22 cellular contexts compared by ENCODE assay signal in genomic region chr19:38879400-38879751, GRCh38. TPM values are rescaled to one million over a fixed set of nuclear protein-coding genes. Genes with fewer than 3 reads are reported as not detected.
A peak's percentile ranks its signal among the peaks of the same experiment; 100 is the strongest.
DNase-seq lines count a peak whose midpoint lies in the region; ATAC-seq and TF ChIP-seq lines count a peak whose summit lies in the region.
"Had no signal": no experiment of that assay in that cellular context is flagged by ENCODE, and none has a peak within 500 bp of the region (broad histone marks: within the 10 kb centered on the region; RNA-seq: fewer than 3 reads in every experiment).

No MANE protein-coding gene starts in this region.

- peaks cover 16% of the 10 kb centered on the region for H3K36me3 Mint-ChIP-seq in activated CD4-positive, alpha-beta T cell treated with anti-CD3 and anti-CD28 coated beads, Interleukin-2, amount 10 ng/mL, durations not matched to agents 7 days and 5 days (ENCODE audit: low read depth)
- H3K36me3 Mint-ChIP-seq in activated CD4-positive, alpha-beta T cell treated with anti-CD3 and anti-CD28 coated beads, Interleukin-2, amount 10 ng/mL, durations not matched to agents 24 days and 14 days (ENCODE audit: low read depth), result peaks cover 17% of the 10 kb centered on the region
- H3K36me3 Mint-ChIP-seq in activated CD8-positive, alpha-beta T cell treated with anti-CD3 and anti-CD28 coated beads, Interleukin-2, amount 10 ng/mL, durations not matched to agents 7 days and 5 days (ENCODE audit: low read depth), result peaks cover 18% of the 10 kb centered on the region

- H3K27me3 Mint-ChIP-seq in activated CD4-positive, alpha-beta T cell treated with anti-CD3 and anti-CD28 coated beads, Interleukin-2, amount 10 ng/mL, durations not matched to agents 7 days and 5 days, result no peaks in the 10 kb centered on the region
- no peaks in the 10 kb centered on the region for H3K27me3 Mint-ChIP-seq in activated CD4-positive, alpha-beta T cell treated with anti-CD3 and anti-CD28 coated beads, Interleukin-2, amount 10 ng/mL, durations not matched to agents 24 days and 14 days
- no peaks in the 10 kb centered on the region for H3K27me3 Mint-ChIP-seq in activated CD8-positive, alpha-beta T cell treated with anti-CD3 and anti-CD28 coated beads, Interleukin-2, amount 10 ng/mL, durations not matched to agents 7 days and 5 days (ENCODE audit: low read depth)

- WGBS in neuronal stem cell (ENCODE audit: extremely low coverage in 2 of 2, insufficient read length in 2 of 2, insufficient replicate concordance in 1 of 2), 2 donors, result no CpG with 5 or more reads among the region's 11 CpGs

- H2BK5ac ChIP-seq in neuronal stem cell (ENCODE audit: low read length), result no peak overlapping the region

- peaks cover 38% of the 10 kb centered on the region for H3K4me1 Mint-ChIP-seq in activated CD4-positive, alpha-beta T cell treated with anti-CD3 and anti-CD28 coated beads, Interleukin-2, amount 10 ng/mL, durations not matched to agents 7 days and 5 days
- H3K4me1 Mint-ChIP-seq in activated CD4-positive, alpha-beta T cell treated with anti-CD3 and anti-CD28 coated beads, Interleukin-2, amount 10 ng/mL, durations not matched to agents 24 days and 14 days, result peaks cover 24% of the 10 kb centered on the region
- peaks cover 33% of the 10 kb centered on the region for H3K4me1 Mint-ChIP-seq in activated CD8-positive, alpha-beta T cell treated with anti-CD3 and anti-CD28 coated beads, Interleukin-2, amount 10 ng/mL, durations not matched to agents 7 days and 5 days (ENCODE audit: low read depth)

- peak overlapping the region; percentile 2 for H3K14ac ChIP-seq in neuronal stem cell (ENCODE audit: low read length)

- peak overlapping the region; percentile 65 for H4K8ac ChIP-seq in neuronal stem cell (ENCODE audit: low read depth, low read length)

- H2AFZ ChIP-seq in neuronal stem cell (ENCODE audit: low read length), result no peak overlapping the region
- H2AFZ ChIP-seq: GM23338 had no signal

- no peak overlapping the region for H3K18ac ChIP-seq in neuronal stem cell (ENCODE audit: low read length)

- no peak overlapping the region for H3K9ac ChIP-seq in neuronal stem cell (ENCODE audit: low read depth, low read length, poor library complexity)

- H3K9me3 ChIP-seq in KOPT-K1 (ENCODE audit: insufficient read depth, low read length, poor library complexity, severe bottlenecking), result no peaks in the 10 kb centered on the region
- no peaks in the 10 kb centered on the region for H3K9me3 ChIP-seq in neuronal stem cell (replicated peaks in 1 of 2; ENCODE audit: control insufficient read depth in 2 of 2, insufficient read depth in 1 of 2, low read depth in 1 of 2, low read length in 2 of 2)
- no peaks in the 10 kb centered on the region for H3K9me3 ChIP-seq in right atrium auricular region
- H3K9me3 ChIP-seq: A549, esophagus squamous epithelium, vagina had no signal

- no peak for ATAC-seq in activated CD8-positive, alpha-beta T cell treated with anti-CD3 and anti-CD28 coated beads, Interleukin-2, amount 10 ng/mL, durations not matched to agents 7 days and 5 days
- ATAC-seq in HG03039 (IDR thresholded peaks at IDR 0.05; ENCODE audit: unreplicated experiment), result no peak
- ATAC-seq: right cardiac atrium had no signal

- H3K36me3 ChIP-seq in KOPT-K1 (ENCODE audit: insufficient read depth, low read length) (peaks cover 15% of the 10 kb centered on the region; the same call in 1 of the 2 replicates), neuronal stem cell (replicated peaks in 1 of 2; ENCODE audit: control insufficient read depth in 2 of 2, insufficient read depth in 2 of 2, low read length in 2 of 2) (no peaks in the 10 kb centered on the region), right atrium auricular region (peaks cover 33% of the 10 kb centered on the region)

- H3K27ac ChIP-seq in KOPT-K1 (ENCODE audit: low read depth, low read length, poor library complexity, severe bottlenecking), result peak overlapping the region; percentile 91
- H3K27ac ChIP-seq in neuronal stem cell (replicated peaks; ENCODE audit: low read length), result no peak overlapping the region
- H3K27ac ChIP-seq in right atrium auricular region, result no peak overlapping the region
- H3K27ac ChIP-seq: A549, brain microvascular endothelial cell had no signal

- H3K4me3 Mint-ChIP-seq in activated CD4-positive, alpha-beta T cell treated with anti-CD3 and anti-CD28 coated beads, Interleukin-2, amount 10 ng/mL, durations not matched to agents 7 days and 5 days, result peak overlapping the region; percentile 94
- no peak overlapping the region for H3K4me3 Mint-ChIP-seq in activated CD4-positive, alpha-beta T cell treated with anti-CD3 and anti-CD28 coated beads, Interleukin-2, amount 10 ng/mL, durations not matched to agents 24 days and 14 days
- H3K4me3 Mint-ChIP-seq in activated CD8-positive, alpha-beta T cell treated with anti-CD3 and anti-CD28 coated beads, Interleukin-2, amount 10 ng/mL, durations not matched to agents 7 days and 5 days, result peak overlapping the region; percentile 95
- H3K4me3 Mint-ChIP-seq: GM23338 had no signal

- H2BK12ac ChIP-seq in neuronal stem cell (ENCODE audit: low read length), result no peak overlapping the region

- H4K91ac ChIP-seq in neuronal stem cell (ENCODE audit: low read depth, low read length, poor library complexity), result no peak overlapping the region

- no peak overlapping the region for H3K4me3 ChIP-seq in neuronal stem cell (ENCODE audit: low read length in 2 of 2)
- no peak overlapping the region for H3K4me3 ChIP-seq in right atrium auricular region
- H3K4me3 ChIP-seq: A549, dorsolateral prefrontal cortex, esophagus squamous epithelium, GM23338, vagina had no signal

- H3K79me1 ChIP-seq in neuronal stem cell (ENCODE audit: low read depth, low read length), result no peaks in the 10 kb centered on the region

- no peak overlapping the region for H3K23ac ChIP-seq in neuronal stem cell (ENCODE audit: low read depth, low read length, poor library complexity)

- H3K4me1 ChIP-seq in neuronal stem cell (ENCODE audit: control insufficient read depth in 2 of 2, insufficient read depth in 1 of 2, low read depth in 1 of 2, low read length in 2 of 2), result peaks cover 8 to 13% of the 10 kb centered on the region in 2 donors
- peaks cover 0 to 15% of the 10 kb centered on the region in 2 donors for H3K4me1 ChIP-seq in right atrium auricular region

- H3K9me3 Mint-ChIP-seq in activated CD4-positive, alpha-beta T cell treated with anti-CD3 and anti-CD28 coated beads, Interleukin-2, amount 10 ng/mL, durations not matched to agents 7 days and 5 days, result no peaks in the 10 kb centered on the region
- H3K9me3 Mint-ChIP-seq in activated CD4-positive, alpha-beta T cell treated with anti-CD3 and anti-CD28 coated beads, Interleukin-2, amount 10 ng/mL, durations not matched to agents 24 days and 14 days, result no peaks in the 10 kb centered on the region
- H3K9me3 Mint-ChIP-seq in activated CD8-positive, alpha-beta T cell treated with anti-CD3 and anti-CD28 coated beads, Interleukin-2, amount 10 ng/mL, durations not matched to agents 7 days and 5 days (ENCODE audit: insufficient read depth), result no peaks in the 10 kb centered on the region
- H3K9me3 Mint-ChIP-seq: GM23338 had no signal

- CTCF ChIA-PET in activated CD4-positive, alpha-beta T cell treated with anti-CD3 and anti-CD28 coated beads, Interleukin-2, amount 10 ng/mL, durations not matched to agents 7 days and 5 days (lab: Charles Lee), result interaction anchor here (0.5 to 6.0 kb wide), 9 partner anchors 8 to 477 kb away, joined by 3 to 30 read pairs (median 5); partner anchors contain the start of genes FAM98C, MRPS12 and SARS2
- CTCF ChIA-PET in activated CD8-positive, alpha-beta T cell treated with anti-CD3 and anti-CD28 coated beads, Interleukin-2, amount 10 ng/mL, durations not matched to agents 7 days and 5 days (lab: Charles Lee), result interaction anchor here (0.6 to 5.6 kb wide), 10 partner anchors 8 to 110 kb away, joined by 3 to 56 read pairs (median 8); partner anchors contain the start of genes MRPS12, NFKBIB and SARS2

- H2BK15ac ChIP-seq in neuronal stem cell (ENCODE audit: low read length), result no peak overlapping the region

- intact Hi-C loops in activated CD4-positive, alpha-beta T cell treated with anti-CD3 and anti-CD28 coated beads, Interleukin-2, amount 10 ng/mL, durations not matched to agents 24 days and 14 days (cut with micrococcal nuclease), result loop anchor here (5.0 kb wide), 1 partner anchor 47 kb away; the partner anchor contains the start of gene ECH1

- TF ChIP-seq CTCF in right atrium auricular region (IDR thresholded peaks at IDR 0.05), result no peak

- POLR2A ChIA-PET in activated CD4-positive, alpha-beta T cell treated with anti-CD3 and anti-CD28 coated beads, Interleukin-2, amount 10 ng/mL, durations not matched to agents 7 days and 5 days (lab: Charles Lee), result no interaction called here
- POLR2A ChIA-PET in activated CD8-positive, alpha-beta T cell treated with anti-CD3 and anti-CD28 coated beads, Interleukin-2, amount 10 ng/mL, durations not matched to agents 7 days and 5 days (lab: Charles Lee), result interaction anchor here (0.8 to 2.8 kb wide), 10 partner anchors 8 to 51 kb away, joined by 3 to 25 read pairs (median 7); partner anchors contain the start of genes ECH1, MRPS12, NFKBIB and SARS2

- DNase-seq in activated CD4-positive, alpha-beta T cell treated with anti-CD3 and anti-CD28 coated beads, Interleukin-2, amount 10 ng/mL, durations not matched to agents 7 days and 5 days, result no peak
- no peak for DNase-seq in activated CD4-positive, alpha-beta T cell treated with anti-CD3 and anti-CD28 coated beads, Interleukin-2, amount 10 ng/mL, durations not matched to agents 24 days and 14 days
- DNase-seq in activated CD8-positive, alpha-beta T cell treated with anti-CD3 and anti-CD28 coated beads, Interleukin-2, amount 10 ng/mL, durations not matched to agents 7 days and 5 days, result no peak
- DNase-seq in neuronal stem cell (ENCODE audit: low spot score) (no peak), AG08395 (ENCODE audit: low spot score) (no peak), right atrium auricular region (ENCODE audit: low spot score) (no peak)
- DNase-seq: activated CD8-positive, alpha-beta memory T cell treated with anti-CD3 and anti-CD28 coated beads for 24 hours; activated gamma-delta T cell; brain microvascular endothelial cell; dorsolateral prefrontal cortex; esophagus squamous epithelium; mesendoderm; NCI-H1436 treated with DMSO at 0.1 percent for 48 hours; NCI-H345; right cardiac atrium; SHP77 treated with DMSO at 0.1 percent for 48 hours had no signal

- H3K27me3 ChIP-seq in neuronal stem cell (ENCODE audit: control insufficient read depth in 3 of 3, insufficient read depth in 3 of 3, low read depth in 1 of 3, low read length in 3 of 3) (no peaks in the 10 kb centered on the region), right atrium auricular region (no peaks in the 10 kb centered on the region)
- H3K27me3 ChIP-seq: brain microvascular endothelial cell, dorsolateral prefrontal cortex, esophagus squamous epithelium, vagina had no signal

- peak overlapping the region; percentile 90 for H2AK5ac ChIP-seq in neuronal stem cell (ENCODE audit: low read depth, low read length)

- peak overlapping the region; percentile 98 for H3K27ac Mint-ChIP-seq in activated CD4-positive, alpha-beta T cell treated with anti-CD3 and anti-CD28 coated beads, Interleukin-2, amount 10 ng/mL, durations not matched to agents 7 days and 5 days
- H3K27ac Mint-ChIP-seq in activated CD4-positive, alpha-beta T cell treated with anti-CD3 and anti-CD28 coated beads, Interleukin-2, amount 10 ng/mL, durations not matched to agents 24 days and 14 days, result no peak overlapping the region
- peak overlapping the region; percentile 98 for H3K27ac Mint-ChIP-seq in activated CD8-positive, alpha-beta T cell treated with anti-CD3 and anti-CD28 coated beads, Interleukin-2, amount 10 ng/mL, durations not matched to agents 7 days and 5 days
- H3K27ac Mint-ChIP-seq: GM23338 had no signal

- peak overlapping the region; percentile 61 for H2BK120ac ChIP-seq in neuronal stem cell (ENCODE audit: low read depth, low read length)

- H3K4ac ChIP-seq in neuronal stem cell (ENCODE audit: low read length), result no peak overlapping the region

- no peak overlapping the region for H3K4me2 ChIP-seq in neuronal stem cell (ENCODE audit: insufficient read depth, low read length, poor library complexity, severe bottlenecking)
- H3K4me2 ChIP-seq: A549, GM23338 had no signal

RNA-seq across cellular contexts. Expression of gene RINL, which starts 1.3 kb away (rescaled TPM):
- total RNA-seq in activated CD4-positive, alpha-beta T cell treated with anti-CD3 and anti-CD28 coated beads, Interleukin-2, amount 10 ng/mL, durations not matched to agents 7 days and 5 days, result 10 to 100 TPM; 65.0 to 66.9 TPM
- total RNA-seq in activated CD4-positive, alpha-beta T cell treated with anti-CD3 and anti-CD28 coated beads, Interleukin-2, amount 10 ng/mL, durations not matched to agents 24 days and 14 days, result 62.7 and 68.9 TPM in 2 replicates
- total RNA-seq in activated CD8-positive, alpha-beta T cell treated with anti-CD3 and anti-CD28 coated beads, Interleukin-2, amount 10 ng/mL, durations not matched to agents 7 days and 5 days, result 10 to 100 TPM; 58.9 to 63.5 TPM
- polyA plus RNA-seq in neuronal stem cell (2013, experiment 1 of 2), result 6.6 TPM
- polyA plus RNA-seq in neuronal stem cell (2013, experiment 2 of 2), result 6.7 TPM
- total RNA-seq in right atrium auricular region, result 1 to 10 TPM; 3.3 to 5.5 TPM

RNA-seq across cellular contexts. Expression of gene SIRT2, which starts 20.0 kb away (rescaled TPM):
- total RNA-seq in activated CD4-positive, alpha-beta T cell treated with anti-CD3 and anti-CD28 coated beads, Interleukin-2, amount 10 ng/mL, durations not matched to agents 7 days and 5 days, result 10 to 100 TPM; 45.2 to 47.1 TPM
- 23.6 and 30.1 TPM in 2 replicates for total RNA-seq in activated CD4-positive, alpha-beta T cell treated with anti-CD3 and anti-CD28 coated beads, Interleukin-2, amount 10 ng/mL, durations not matched to agents 24 days and 14 days
- 10 to 100 TPM; 36.4 to 40.3 TPM for total RNA-seq in activated CD8-positive, alpha-beta T cell treated with anti-CD3 and anti-CD28 coated beads, Interleukin-2, amount 10 ng/mL, durations not matched to agents 7 days and 5 days
- 17.7 TPM for polyA plus RNA-seq in neuronal stem cell (2013, experiment 1 of 2)
- polyA plus RNA-seq in neuronal stem cell (2013, experiment 2 of 2), result 18.7 TPM
- total RNA-seq in right atrium auricular region, result 100 to 1,000 TPM in 1 of 2 donors, 10 to 100 TPM in 1; 91.5 to 170 TPM

RNA-seq across cellular contexts. Expression of gene NFKBIB, which starts 20.4 kb away (rescaled TPM):
- total RNA-seq in activated CD4-positive, alpha-beta T cell treated with anti-CD3 and anti-CD28 coated beads, Interleukin-2, amount 10 ng/mL, durations not matched to agents 7 days and 5 days, result 10 to 100 TPM; 31.6 to 32.2 TPM
- 89.2 and 89.7 TPM in 2 replicates for total RNA-seq in activated CD4-positive, alpha-beta T cell treated with anti-CD3 and anti-CD28 coated beads, Interleukin-2, amount 10 ng/mL, durations not matched to agents 24 days and 14 days
- total RNA-seq in activated CD8-positive, alpha-beta T cell treated with anti-CD3 and anti-CD28 coated beads, Interleukin-2, amount 10 ng/mL, durations not matched to agents 7 days and 5 days, result 10 to 100 TPM; 31.9 to 36.6 TPM
- polyA plus RNA-seq in neuronal stem cell (2013, experiment 1 of 2), result 14.1 TPM
- polyA plus RNA-seq in neuronal stem cell (2013, experiment 2 of 2), result 13.2 TPM
- total RNA-seq in right atrium auricular region, result 10 to 100 TPM; 13.3 to 29.2 TPM

RNA-seq across cellular contexts. Expression of gene HNRNPL, which starts 29.6 kb away (rescaled TPM):
- 100 to 1,000 TPM; 517 to 535 TPM for total RNA-seq in activated CD4-positive, alpha-beta T cell treated with anti-CD3 and anti-CD28 coated beads, Interleukin-2, amount 10 ng/mL, durations not matched to agents 7 days and 5 days
- 686 and 695 TPM in 2 replicates for total RNA-seq in activated CD4-positive, alpha-beta T cell treated with anti-CD3 and anti-CD28 coated beads, Interleukin-2, amount 10 ng/mL, durations not matched to agents 24 days and 14 days
- 100 to 1,000 TPM; 509 to 553 TPM for total RNA-seq in activated CD8-positive, alpha-beta T cell treated with anti-CD3 and anti-CD28 coated beads, Interleukin-2, amount 10 ng/mL, durations not matched to agents 7 days and 5 days
- polyA plus RNA-seq in neuronal stem cell (2013, experiment 1 of 2), result 340 TPM
- polyA plus RNA-seq in neuronal stem cell (2013, experiment 2 of 2), result 361 TPM
- total RNA-seq in right atrium auricular region, result 100 to 1,000 TPM; 102 to 115 TPM

RNA-seq across cellular contexts. Expression of gene CCER2, which starts 32.6 kb away (rescaled TPM):
- total RNA-seq in activated CD4-positive, alpha-beta T cell treated with anti-CD3 and anti-CD28 coated beads, Interleukin-2, amount 10 ng/mL, durations not matched to agents 7 days and 5 days, result under 1 TPM; 0.83 to 0.97 TPM
- total RNA-seq in activated CD4-positive, alpha-beta T cell treated with anti-CD3 and anti-CD28 coated beads, Interleukin-2, amount 10 ng/mL, durations not matched to agents 24 days and 14 days, result 0.77 and 0.97 TPM in 2 replicates
- 1 to 10 TPM in 1 of 2 experiments, under 1 TPM in 1; 0.79 to 1.1 TPM for total RNA-seq in activated CD8-positive, alpha-beta T cell treated with anti-CD3 and anti-CD28 coated beads, Interleukin-2, amount 10 ng/mL, durations not matched to agents 7 days and 5 days
- 1.3 TPM for polyA plus RNA-seq in neuronal stem cell (2013, experiment 1 of 2)
- polyA plus RNA-seq in neuronal stem cell (2013, experiment 2 of 2), result 1.2 TPM
- total RNA-seq in right atrium auricular region, result not detected
- total RNA-seq: GM23338, LHCN-M2, vagina had no signal
